8 cellular contexts compared by ENCODE assay signal in the genomic region with DNA sequence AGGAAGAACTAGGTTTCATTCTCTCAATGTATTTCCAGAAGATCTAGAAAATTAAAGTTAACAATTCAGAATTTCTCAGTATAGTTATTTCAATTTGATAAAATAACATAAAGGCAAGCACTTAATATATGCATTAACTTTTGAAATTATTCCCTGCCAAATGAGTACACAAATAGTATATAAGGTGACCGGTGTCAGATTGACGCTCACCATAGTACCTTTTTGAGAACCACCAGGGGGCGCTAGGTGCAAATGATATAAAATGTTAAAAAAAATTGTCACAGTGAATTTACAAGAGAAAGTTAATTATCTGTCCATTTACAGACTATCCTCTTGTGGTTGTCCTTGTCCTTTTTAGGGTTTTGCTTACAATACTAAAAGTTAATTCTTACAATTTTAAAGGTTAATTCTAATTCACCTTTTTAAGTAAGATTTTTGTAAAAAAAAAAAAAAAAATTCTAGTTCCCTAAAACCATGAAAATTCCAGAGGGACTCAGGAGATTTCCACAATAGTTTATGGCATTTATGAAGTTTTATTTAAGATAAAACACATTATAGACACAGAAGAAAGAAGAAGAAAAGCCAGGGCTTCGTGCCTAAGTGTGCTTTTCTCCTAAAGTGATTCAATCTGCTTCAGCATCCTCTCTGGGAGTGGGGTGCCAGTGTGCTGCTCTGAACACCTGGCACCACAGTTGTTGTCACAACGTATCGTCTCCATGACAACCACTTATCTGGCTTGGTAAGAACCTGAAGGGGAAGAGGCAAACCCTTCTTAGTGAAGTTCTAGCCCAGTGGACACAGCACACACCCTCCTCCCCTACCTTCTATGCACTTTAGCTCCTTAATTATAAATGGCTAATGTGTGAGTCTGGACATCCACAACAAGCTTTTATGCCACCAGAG. TPM values are rescaled to one million over a fixed set of nuclear protein-coding genes. Genes with fewer than 3 reads are reported as not detected.
DNase-seq lines count a peak whose midpoint lies in the region; ATAC-seq and TF ChIP-seq lines count a peak whose summit lies in the region.

No MANE protein-coding gene starts in this region.

- peaks cover 13% of the 10 kb centered on the region for H3K9me3 Mint-ChIP-seq in nephron progenitor cell

- peaks cover 13% of the 10 kb centered on the region for H3K4me1 Mint-ChIP-seq in nephron progenitor cell

- H3K27me3 ChIP-seq in upper lobe of left lung: peaks cover 0 to 20% (median 11%) of the 10 kb centered on the region in 4 donors

- ATAC-seq in HG02852 (IDR thresholded peaks at IDR 0.05; ENCODE audit: unreplicated experiment): peak; percentile 54
- ATAC-seq in upper lobe of left lung (ENCODE audit: low FRiP score in 2 of 2): peak in 1 of 2 donors; percentile 61
- no peak for ATAC-seq in HG03439 (IDR thresholded peaks at IDR 0.05; ENCODE audit: unreplicated experiment)

- peak; percentile 56 for DNase-seq in DMS79 treated with DMSO at 0.1 percent for 48 hours (lab: John Stamatoyannopoulos, UW)
- DNase-seq in NCI-H345 treated with DMSO at 0.1 percent for 48 hours (lab: John Stamatoyannopoulos, UW; ENCODE audit: unreplicated experiment): peak; percentile 77
- peak; percentile 66 for DNase-seq in activated CD4-positive, alpha-beta T cell treated with anti-CD3 and anti-CD28 coated beads for 48 hours
- DNase-seq in epithelial cell of esophagus (ENCODE audit: low read depth): peak; percentile 69
- peak; percentile 68 for DNase-seq in nephron progenitor cell
- DNase-seq in upper lobe of left lung: no peak

- no peaks in the 10 kb centered on the region for H3K9me3 ChIP-seq in upper lobe of left lung

- no peaks in the 10 kb centered on the region for H3K36me3 Mint-ChIP-seq in nephron progenitor cell (ENCODE audit: low read depth)

- H3K4me3 Mint-ChIP-seq in nephron progenitor cell: no peak overlapping the region

- H3K4me1 ChIP-seq in upper lobe of left lung: peaks cover 18 to 22% (median 21%) of the 10 kb centered on the region in 4 donors

- peak; percentile 64 for TF ChIP-seq CTCF in epithelial cell of esophagus (IDR thresholded peaks at IDR 0.05; ENCODE audit: insufficient read depth, low read depth, low read length, missing control alignments)
- TF ChIP-seq CTCF in nephron progenitor cell (IDR thresholded peaks at IDR 0.05): peak; percentile 83
- TF ChIP-seq CTCF in upper lobe of left lung (IDR thresholded peaks at IDR 0.05): peak; percentile 50 to 76 (median 60)

- TF ChIP-seq POLR2A in upper lobe of left lung (IDR thresholded peaks at IDR 0.05): no peak

- H3K27ac ChIP-seq in upper lobe of left lung: no peak overlapping the region

- H3K4me3 ChIP-seq in epithelial cell of esophagus (ENCODE audit: low read length) (no peak overlapping the region), upper lobe of left lung (no peak overlapping the region)

- WGBS in upper lobe of left lung, 2 donors: 12 to 17% methylated on average over 6 of the region's 6 CpGs

- no peaks in the 10 kb centered on the region for H3K36me3 ChIP-seq in upper lobe of left lung

- H3K27ac Mint-ChIP-seq in nephron progenitor cell: no peak overlapping the region

- peaks cover 40% of the 10 kb centered on the region for H3K27me3 Mint-ChIP-seq in nephron progenitor cell (ENCODE audit: low read depth, poor library complexity)

- no peak for TF ChIP-seq EP300 in upper lobe of left lung (IDR thresholded peaks at IDR 0.05)

RNA-seq across cellular contexts. Expression of gene ADAMTS16, which starts 1.7 kb away (rescaled TPM):
- total RNA-seq in upper lobe of left lung: 1 to 10 TPM in 1 of 6 donors, under 1 TPM in 1, not detected in 4; 0.29 to 3.0 TPM

Comparison
In these comparisons a context has a peak if more than half of its experiments do, and no peak if none do; other contexts are left out.
1. DNase-seq: peak in DMS79 treated with DMSO at 0.1 percent for 48 hours (single experiment), NCI-H345 treated with DMSO at 0.1 percent for 48 hours (single experiment), activated CD4-positive, alpha-beta T cell treated with anti-CD3 and anti-CD28 coated beads for 48 hours (single experiment), epithelial cell of esophagus (single experiment) and nephron progenitor cell (single experiment); none in upper lobe of left lung (0 of 2).
2. Peak in every context shown above with its lines, with median percentiles within 50 percentile points of each other: CTCF ChIP-seq.